Comparison of ENCODE assay signal across 8 cellular contexts in the genomic region with DNA sequence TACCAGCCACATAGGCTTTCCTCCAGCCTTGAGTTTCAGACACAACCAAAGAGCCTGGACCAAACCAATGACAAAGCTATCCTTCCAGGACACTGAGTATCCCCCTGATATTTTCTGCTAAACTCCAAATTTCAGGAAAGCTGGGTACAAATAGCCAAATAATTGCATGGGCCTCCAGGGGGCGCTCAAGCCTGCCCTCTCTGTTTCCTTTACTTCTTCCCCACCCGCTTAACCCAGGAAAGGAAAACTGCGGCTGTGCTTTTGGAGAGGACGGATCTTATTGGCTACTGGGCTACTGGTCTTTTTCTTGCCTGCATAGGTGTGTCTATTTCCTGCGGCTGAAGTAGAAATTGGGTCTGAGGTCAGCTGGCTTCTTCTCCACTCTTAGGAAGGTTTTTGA. TPM values are rescaled to one million over a fixed set of nuclear protein-coding genes. Genes with fewer than 3 reads are reported as not detected.
A peak's percentile ranks its signal among the peaks of the same experiment; 100 is the strongest.
DNase-seq lines count a peak whose midpoint lies in the region; ATAC-seq and TF ChIP-seq lines count a peak whose summit lies in the region.

No MANE protein-coding gene starts in this region.

- H3K27me3 Mint-ChIP-seq in nephron (ENCODE audit: low read depth) = peaks cover 19% of the 10 kb centered on the region
- no peaks in the 10 kb centered on the region for H3K27me3 Mint-ChIP-seq in stimulated activated naive CD8-positive, alpha-beta T cell treated with anti-CD3 and anti-CD28 coated beads, Interleukin-15, amount 100 ng/mL, for 72 hours

- peak; percentile 65 for TF ChIP-seq CTCF in GM13976 (IDR thresholded peaks at IDR 0.05; ENCODE audit: borderline replicate concordance, control extremely low read depth, extremely low read depth, insufficient read depth, missing control alignments)
- peak; percentile 63 to 79 (median 70) for TF ChIP-seq CTCF in esophagus squamous epithelium (IDR thresholded peaks at IDR 0.05)
- TF ChIP-seq CTCF in nephron (IDR thresholded peaks at IDR 0.05; ENCODE audit: unreplicated experiment in 3 of 3) = peak; percentile 37 to 47 (median 47)

- no peak overlapping the region for H3K4me3 Mint-ChIP-seq in nephron
- peak overlapping the region in 1 of 2 donors; percentile 50 for H3K4me3 Mint-ChIP-seq in stimulated activated naive CD8-positive, alpha-beta T cell treated with anti-CD3 and anti-CD28 coated beads, Interleukin-15, amount 100 ng/mL, for 72 hours

- peaks cover 3% of the 10 kb centered on the region for H3K36me3 Mint-ChIP-seq in nephron (ENCODE audit: low read depth)

- intact Hi-C loops in esophagus squamous epithelium (cut with DNase I) = loop anchor here (5.0 kb wide), 1 partner anchor 42 kb away; no protein-coding TSS in a partner anchor

- peaks cover 40% of the 10 kb centered on the region for H3K9me3 Mint-ChIP-seq in nephron
- H3K9me3 Mint-ChIP-seq in stimulated activated naive CD8-positive, alpha-beta T cell treated with anti-CD3 and anti-CD28 coated beads, Interleukin-15, amount 100 ng/mL, for 72 hours = peaks cover 9 to 22% of the 10 kb centered on the region in 2 donors

- H3K27me3 ChIP-seq in esophagus squamous epithelium = peaks cover 0 to 31% (median 0%) of the 10 kb centered on the region in 4 donors

- no peak for TF ChIP-seq POLR2A in esophagus squamous epithelium (IDR thresholded peaks at IDR 0.05)

- H3K36me3 ChIP-seq in esophagus squamous epithelium = no peaks in the 10 kb centered on the region

- H3K27ac Mint-ChIP-seq in nephron = no peak overlapping the region
- H3K27ac Mint-ChIP-seq in stimulated activated naive CD8-positive, alpha-beta T cell treated with anti-CD3 and anti-CD28 coated beads, Interleukin-15, amount 100 ng/mL, for 72 hours = no peak overlapping the region

- peak; percentile 31 for ATAC-seq in stimulated activated naive CD8-positive, alpha-beta T cell treated with anti-CD3 and anti-CD28 coated beads, Interleukin-15, amount 100 ng/mL, for 72 hours
- ATAC-seq in GM21526 (IDR thresholded peaks at IDR 0.05; ENCODE audit: low FRiP score, unreplicated experiment) = no peak

- H3K27ac ChIP-seq in esophagus squamous epithelium = no peak overlapping the region

- in situ Hi-C loops in ACHN (cut with HindIII; ENCODE audit: low pct_ligation_motif_present, low pct_unique_long_range_greater_than_20kb, low sequenced_read_pairs) = no loop called here
- in situ Hi-C loops in GM13976 (cut with MboI; ENCODE audit: low sequenced_read_pairs, unreplicated experiment) = no loop called here

- H3K9me3 ChIP-seq in esophagus squamous epithelium = peaks cover 0 to 25% (median 20%) of the 10 kb centered on the region in 3 donors

- no peak overlapping the region for H3K4me3 ChIP-seq in esophagus squamous epithelium

- peak; percentile 55 for DNase-seq in ACHN
- DNase-seq in GM13976 (ENCODE audit: low spot score) = peak; percentile 70
- peak; percentile 37 for DNase-seq in NOMO-1 treated with dmso at 0.1 percent for 144 hours (lab: John Stamatoyannopoulos, UW; ENCODE audit: unreplicated experiment)
- DNase-seq in activated T-cell treated with anti-CD3 and anti-CD28 coated beads for 24 hours (ENCODE audit: low read depth) = peak; percentile 48
- no peak for DNase-seq in esophagus squamous epithelium (lab: John Stamatoyannopoulos, UW)
- DNase-seq in stimulated activated naive CD8-positive, alpha-beta T cell treated with anti-CD3 and anti-CD28 coated beads, Interleukin-15, amount 100 ng/mL, for 72 hours = peak; percentile 32 to 48

- 13 to 17% methylated on average over 5 of the region's 5 CpGs for WGBS in esophagus squamous epithelium, 2 donors

- H3K4me1 ChIP-seq in esophagus squamous epithelium = no peaks in the 10 kb centered on the region

- H3K4me1 Mint-ChIP-seq in nephron = no peaks in the 10 kb centered on the region
- H3K4me1 Mint-ChIP-seq in stimulated activated naive CD8-positive, alpha-beta T cell treated with anti-CD3 and anti-CD28 coated beads, Interleukin-15, amount 100 ng/mL, for 72 hours = peaks cover 9% of the 10 kb centered on the region

RNA-seq across cellular contexts. Expression of a gene that starts 30.1 kb away (rescaled TPM):
- 1 to 10 TPM in 2 of 4 donors, not detected in 2; 1.4 to 1.7 TPM for total RNA-seq in esophagus squamous epithelium

RNA-seq across cellular contexts. Expression of a gene that starts 30.2 kb away (rescaled TPM):
- 1 to 10 TPM; 1.5 to 8.8 (median 4.2) TPM for total RNA-seq in esophagus squamous epithelium

RNA-seq across cellular contexts. Expression of a gene that starts 47.7 kb away (rescaled TPM):
- under 1 TPM in 1 of 4 donors, not detected in 3; 0.04 TPM for total RNA-seq in esophagus squamous epithelium

RNA-seq across cellular contexts. Expression of a gene that starts 50.3 kb away (rescaled TPM):
- 1 to 10 TPM in 1 of 4 donors, under 1 TPM in 1, not detected in 2; 0.38 to 2.4 TPM for total RNA-seq in esophagus squamous epithelium
